ENCODE assay signal across 1 cellular context in the genomic region with DNA sequence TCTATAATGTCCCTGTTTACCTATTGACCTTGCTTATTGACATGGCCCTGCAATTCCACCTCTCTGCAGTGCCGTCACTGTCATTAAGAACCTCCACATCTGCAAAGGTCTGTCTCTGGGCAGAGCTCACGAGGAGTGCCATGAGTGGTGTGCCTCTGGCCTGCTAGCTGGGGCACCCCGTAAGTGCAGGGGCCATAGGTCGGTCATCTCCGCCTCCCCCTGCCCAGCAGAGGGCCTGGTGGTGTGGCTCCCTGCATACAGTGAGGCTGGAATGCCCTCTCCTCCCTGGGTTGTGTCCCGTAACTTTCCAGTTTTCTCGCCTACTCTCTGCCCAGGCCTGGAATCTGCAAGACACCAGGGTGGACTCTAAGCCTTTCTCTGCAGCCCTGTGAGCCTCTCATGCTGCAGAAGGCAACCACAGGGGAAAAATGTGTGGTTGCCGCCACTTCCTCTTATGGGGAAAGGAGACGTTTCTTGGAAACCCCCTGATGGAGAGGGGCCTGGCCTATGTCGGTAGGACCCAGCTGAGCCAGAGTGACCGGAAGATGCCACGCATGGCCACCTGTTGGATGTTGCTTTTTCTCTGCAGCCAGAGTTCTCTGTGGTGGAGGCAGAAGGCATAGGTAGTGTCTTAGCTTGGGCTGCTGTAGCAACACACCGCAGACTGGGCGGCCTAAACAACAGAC.
TF ChIP-seq lines count a peak whose summit lies in the region.

No MANE protein-coding gene starts in this region.

TF ChIP-seq in HepG2, 621 proteins besides CTCF, POLR2A, EP300 and RAD21 (continued from another document):
- TF ChIP-seq TEAD3 (CRISPR knock-in tag; optimal IDR thresholded peaks at IDR 0.05; ENCODE audit: borderline replicate concordance) (peak; percentile 37), ZNF225 (CRISPR knock-in tag; IDR thresholded peaks at IDR 0.05) (peak; percentile 59; the same call in 1 of the 2 replicates), ZNF766 (CRISPR knock-in tag; IDR thresholded peaks at IDR 0.05; ENCODE audit: borderline replicate concordance) (no peak), STAG1 (CRISPR knock-in tag; IDR thresholded peaks at IDR 0.05) (peak; percentile 38), HNF4G (IDR thresholded peaks at IDR 0.05; ENCODE audit: borderline replicate concordance, low read depth, low read length) (0 out of 2 replicates have a peak, but pooled peaks have one; percentile 6), HNF4G (CRISPR knock-in tag; IDR thresholded peaks at IDR 0.05; ENCODE audit: borderline replicate concordance, low read depth) (no peak), FOXP1 (IDR thresholded peaks at IDR 0.05) (no peak), FOXP1 (CRISPR knock-in tag; IDR thresholded peaks at IDR 0.05) (peak; percentile 50; the same call in 1 of the 2 replicates), ZMYM4 (CRISPR knock-in tag; IDR thresholded peaks at IDR 0.05) (0 out of 2 replicates have a peak, but pooled peaks have one; percentile 17), CBX5 (CRISPR knock-in tag; IDR thresholded peaks at IDR 0.05; ENCODE audit: borderline replicate concordance) (no peak), ZNF672 (CRISPR knock-in tag; IDR thresholded peaks at IDR 0.05) (no peak)
